ENCODE assay signal across 1 cellular context in the genomic region with DNA sequence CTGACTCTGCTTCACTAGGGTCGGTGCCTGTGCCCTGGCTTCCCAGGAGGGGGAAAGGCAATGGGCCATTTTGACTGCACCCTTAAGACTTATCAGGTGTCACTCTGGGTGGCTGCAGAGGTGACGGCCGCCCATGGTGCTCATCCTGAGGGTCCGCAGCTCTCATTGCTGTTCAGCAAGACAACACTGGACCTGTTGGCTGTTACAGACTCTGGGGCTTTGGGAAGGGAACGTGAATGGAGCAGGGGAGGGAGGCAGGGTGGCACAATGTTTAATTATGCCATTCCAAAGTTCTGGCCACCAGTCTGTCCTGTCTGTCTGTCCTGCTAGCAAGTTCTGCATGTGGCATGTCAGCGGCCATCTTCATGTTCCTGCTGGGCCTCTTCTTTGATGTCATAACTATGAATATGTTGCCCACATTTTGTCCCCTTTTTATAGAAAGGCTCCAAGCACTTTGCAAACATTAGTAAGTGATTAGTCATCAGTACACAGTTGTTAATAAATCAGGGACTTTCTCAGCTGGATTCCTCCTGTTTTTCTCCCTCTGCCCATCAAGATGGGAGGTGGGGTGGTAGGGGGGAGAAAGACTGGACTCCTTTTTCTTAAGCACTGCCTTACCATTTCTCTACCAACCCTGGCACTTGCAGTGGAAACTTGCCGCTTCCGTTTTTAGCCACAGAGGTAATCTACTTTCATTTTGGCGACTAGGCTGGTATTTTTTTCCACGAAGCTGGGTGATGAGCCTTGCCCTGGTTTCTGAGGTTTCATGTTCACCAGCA.
TF ChIP-seq lines count a peak whose summit lies in the region.

No MANE protein-coding gene starts in this region.

TF ChIP-seq in endothelial cell of umbilical vein, 7 proteins besides CTCF, POLR2A, EP300 and RAD21 (continued from another document):
- TF ChIP-seq, protein P1, sequence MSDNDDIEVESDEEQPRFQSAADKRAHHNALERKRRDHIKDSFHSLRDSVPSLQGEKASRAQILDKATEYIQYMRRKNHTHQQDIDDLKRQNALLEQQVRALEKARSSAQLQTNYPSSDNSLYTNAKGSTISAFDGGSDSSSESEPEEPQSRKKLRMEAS (IDR thresholded peaks at IDR 0.05; ENCODE audit: insufficient read depth, insufficient read length): no peak
TF ChIP-seq in endothelial cell of umbilical vein: peak in this region for 0.
